Comparison of ENCODE assay signal across 1 cellular context in the genomic region with DNA sequence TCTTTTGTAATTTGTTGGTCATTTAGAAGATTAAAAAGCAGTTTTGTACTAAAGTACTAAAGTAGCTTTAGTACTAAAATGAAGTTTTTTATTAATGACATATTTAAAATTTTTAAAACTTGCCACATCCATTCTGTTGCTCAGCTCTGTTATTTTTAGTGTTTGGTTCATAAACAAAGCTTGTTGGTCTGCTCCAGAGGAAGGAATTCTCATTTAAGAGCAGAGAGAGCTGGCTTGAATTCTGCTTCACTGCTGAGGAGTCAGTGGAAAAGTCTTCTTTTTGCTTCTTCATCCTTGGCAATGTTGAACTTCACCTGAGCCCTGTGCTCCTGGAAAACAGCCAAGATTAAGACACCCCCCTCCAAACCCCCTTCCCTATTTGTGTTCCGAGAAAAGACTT.
TF ChIP-seq lines count a peak whose summit lies in the region.

No MANE protein-coding gene starts in this region.

TF ChIP-seq in IMR-90, 13 proteins besides CTCF, POLR2A, EP300 and RAD21:
- no peak for TF ChIP-seq RCOR1 (IDR thresholded peaks at IDR 0.05; ENCODE audit: insufficient replicate concordance, low read length)
- TF ChIP-seq SMC3 (IDR thresholded peaks at IDR 0.05; ENCODE audit: low read depth, low read length): no peak
- TF ChIP-seq NFE2L2 (IDR thresholded peaks at IDR 0.05; ENCODE audit: low read depth, low read length): no peak
- TF ChIP-seq FOS (IDR thresholded peaks at IDR 0.05; ENCODE audit: low read depth, low read length): no peak
- TF ChIP-seq, protein P1, sequence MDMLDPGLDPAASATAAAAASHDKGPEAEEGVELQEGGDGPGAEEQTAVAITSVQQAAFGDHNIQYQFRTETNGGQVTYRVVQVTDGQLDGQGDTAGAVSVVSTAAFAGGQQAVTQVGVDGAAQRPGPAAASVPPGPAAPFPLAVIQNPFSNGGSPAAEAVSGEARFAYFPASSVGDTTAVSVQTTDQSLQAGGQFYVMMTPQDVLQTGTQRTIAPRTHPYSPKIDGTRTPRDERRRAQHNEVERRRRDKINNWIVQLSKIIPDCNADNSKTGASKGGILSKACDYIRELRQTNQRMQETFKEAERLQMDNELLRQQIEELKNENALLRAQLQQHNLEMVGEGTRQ (IDR thresholded peaks at IDR 0.05; ENCODE audit: low read depth, low read length): no peak
- no peak for TF ChIP-seq CEBPB (IDR thresholded peaks at IDR 0.05; ENCODE audit: low read depth, low read length)
- TF ChIP-seq CHD1 (IDR thresholded peaks at IDR 0.05; ENCODE audit: low read depth, low read length): no peak
- TF ChIP-seq MAZ (IDR thresholded peaks at IDR 0.05; ENCODE audit: borderline replicate concordance, low read depth, low read length): no peak
- TF ChIP-seq, protein P2, sequence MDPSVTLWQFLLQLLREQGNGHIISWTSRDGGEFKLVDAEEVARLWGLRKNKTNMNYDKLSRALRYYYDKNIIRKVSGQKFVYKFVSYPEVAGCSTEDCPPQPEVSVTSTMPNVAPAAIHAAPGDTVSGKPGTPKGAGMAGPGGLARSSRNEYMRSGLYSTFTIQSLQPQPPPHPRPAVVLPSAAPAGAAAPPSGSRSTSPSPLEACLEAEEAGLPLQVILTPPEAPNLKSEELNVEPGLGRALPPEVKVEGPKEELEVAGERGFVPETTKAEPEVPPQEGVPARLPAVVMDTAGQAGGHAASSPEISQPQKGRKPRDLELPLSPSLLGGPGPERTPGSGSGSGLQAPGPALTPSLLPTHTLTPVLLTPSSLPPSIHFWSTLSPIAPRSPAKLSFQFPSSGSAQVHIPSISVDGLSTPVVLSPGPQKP (IDR thresholded peaks at IDR 0.05; ENCODE audit: borderline replicate concordance, low read depth, low read length): no peak
- no peak for TF ChIP-seq MXI1 (IDR thresholded peaks at IDR 0.05; ENCODE audit: borderline replicate concordance, low read depth, low read length)
- TF ChIP-seq RFX5 (IDR thresholded peaks at IDR 0.05; ENCODE audit: low read depth, low read length): no peak
- TF ChIP-seq BHLHE40 (IDR thresholded peaks at IDR 0.05; ENCODE audit: low read depth, low read length): no peak
- no peak for TF ChIP-seq MAFK (IDR thresholded peaks at IDR 0.05; ENCODE audit: low read depth, low read length)
